17 cellular contexts compared by ENCODE assay signal in genomic region chr15:52778457-52778856, GRCh38. TPM values are rescaled to one million over a fixed set of nuclear protein-coding genes. Genes with fewer than 3 reads are reported as not detected.
DNase-seq lines count a peak whose midpoint lies in the region; ATAC-seq, FAIRE-seq and TF ChIP-seq lines count a peak whose summit lies in the region.
"Had no signal": no experiment of that assay in that cellular context is flagged by ENCODE, and none has a peak within 500 bp of the region (broad histone marks: within the 10 kb centered on the region; RNA-seq: fewer than 3 reads in every experiment).

No MANE protein-coding gene starts in this region.

- RAD21 ChIA-PET in GM12878 (lab: Charles Lee; ENCODE audit: unreplicated experiment) = no interaction called here

- H3K27ac ChIP-seq in GM23338 (ENCODE audit: low read depth) (no peak overlapping the region), GM12878 (ENCODE audit: control insufficient read depth, insufficient read depth) (no peak overlapping the region)
- H3K27ac ChIP-seq: BLaER1 treated with 17β-estradiol and CSF1 and Interleukin-3, amounts not matched to agents 10 nM and 100 nM; HL-60 had no signal

- no peaks in the 10 kb centered on the region for H3K79me2 ChIP-seq in GM23338 (replicated peaks; ENCODE audit: insufficient read depth)
- no peaks in the 10 kb centered on the region for H3K79me2 ChIP-seq in GM12878 (ENCODE audit: control insufficient read depth, insufficient read depth, low read length)

- H2AFZ ChIP-seq in GM23338 = no peak overlapping the region
- no peak overlapping the region for H2AFZ ChIP-seq in GM12878 (ENCODE audit: control insufficient read depth, low read depth, low read length)

- no peaks in the 10 kb centered on the region for H4K20me1 ChIP-seq in GM23338 (replicated peaks; ENCODE audit: insufficient read depth)
- no peaks in the 10 kb centered on the region for H4K20me1 ChIP-seq in GM12878 (ENCODE audit: control insufficient read depth, insufficient read depth)

- H3K4me3 ChIP-seq in GM23338 = no peak overlapping the region
- no peak overlapping the region for H3K4me3 ChIP-seq in GM12878
- H3K4me3 ChIP-seq: BLaER1 treated with 17β-estradiol and CSF1 and Interleukin-3, amounts not matched to agents 10 nM and 100 nM had no signal

- TF ChIP-seq CTCF in GM23338 (conservative IDR thresholded peaks at IDR 0.05; ENCODE audit: low read depth in 2 of 2) (no peak), GM12878 (IDR thresholded peaks at IDR 0.05 in 2 of 3, conservative IDR thresholded peaks at IDR 0.05 in 1 of 3; ENCODE audit: control insufficient read depth in 2 of 3, extremely low read depth in 1 of 3, insufficient read depth in 1 of 3, low read depth in 3 of 3, low read length in 3 of 3) (no peak), progenitor cell of endocrine pancreas (IDR thresholded peaks at IDR 0.05; ENCODE audit: unreplicated experiment) (no peak)

- no peak overlapping the region for H3K27ac Mint-ChIP-seq in GM23338
- peak overlapping the region; percentile 73 for H3K27ac Mint-ChIP-seq in progenitor cell of endocrine pancreas
- H3K27ac Mint-ChIP-seq: CD4-positive, CD25-positive, alpha-beta regulatory T cell; HFFc6 had no signal

- TF ChIP-seq POLR2A in GM12878 (IDR thresholded peaks at IDR 0.05; ENCODE audit: low read depth, low read length) = no peak

- BruUV-seq in GM12878 (replicated peaks; lab: Mats Ljungman, UMichigan) = no TSS peak

- H3K4me1 Mint-ChIP-seq in GM23338 (peaks cover 38% of the 10 kb centered on the region), progenitor cell of endocrine pancreas (ENCODE audit: low read depth) (peaks cover 59% of the 10 kb centered on the region)

- 0% methylated on average over 1 of the region's 1 CpG for WGBS in GM12878 (ENCODE audit: insufficient coverage, insufficient replicate concordance, low lambda C conversion rate, missing lambda C conversion rate)

- H3K9me3 Mint-ChIP-seq in GM23338 (no peaks in the 10 kb centered on the region), progenitor cell of endocrine pancreas (ENCODE audit: low read depth) (no peaks in the 10 kb centered on the region)
- H3K9me3 Mint-ChIP-seq: HFFc6 had no signal

- H3K27me3 Mint-ChIP-seq in GM23338 (ENCODE audit: insufficient read depth, low read depth, poor library complexity) (peaks cover 21% of the 10 kb centered on the region), progenitor cell of endocrine pancreas (no peaks in the 10 kb centered on the region)

- intact Hi-C loops in GM12878 (cut with micrococcal nuclease; ENCODE audit: unreplicated experiment) = no loop called here
- intact Hi-C loops in head of caudate nucleus (cut with DNase I) = no loop called here

- in situ Hi-C loops in GM12878 (cut with MboI) = loop anchor here (5.0 kb wide), 1 partner anchor 419 kb away; no protein-coding TSS in a partner anchor

- DNase-seq in GM23338 (ENCODE audit: low spot score) = peak; percentile 59
- DNase-seq in NCI-H69 (lab: John Stamatoyannopoulos, UW) = peak; percentile 50
- no peak for DNase-seq in GM12878 (ENCODE audit: low read depth, low spot score)
- no peak for DNase-seq in progenitor cell of endocrine pancreas (ENCODE audit: low spot score, unreplicated experiment)
- no peak for DNase-seq in head of caudate nucleus
- DNase-seq in DMS79 treated with DMSO at 0.1 percent for 48 hours (lab: John Stamatoyannopoulos, UW) = no peak
- DNase-seq: ACHN; CD4-positive, CD25-positive, alpha-beta regulatory T cell; COR-L47; HCEC 1CT; HFFc6; Kasumi-1 had no signal

- H3K36me3 Mint-ChIP-seq in GM23338 (ENCODE audit: low read depth) (peaks cover 10% of the 10 kb centered on the region; the same call in 2 of the 3 replicates), progenitor cell of endocrine pancreas (ENCODE audit: insufficient read depth) (peaks cover 51% of the 10 kb centered on the region)
- H3K36me3 Mint-ChIP-seq: CD4-positive, CD25-positive, alpha-beta regulatory T cell had no signal

- H3K27me3 ChIP-seq in GM23338 (ENCODE audit: insufficient read depth) = peaks cover 28% of the 10 kb centered on the region
- peaks cover 3 to 5% of the 10 kb centered on the region in 2 experiments; a peak in 3 of 4 replicates for H3K27me3 ChIP-seq in GM12878 (replicated peaks in 1 of 2; ENCODE audit: control insufficient read depth in 2 of 2, insufficient read depth in 2 of 2, low read length in 1 of 2)

- CTCF ChIA-PET in GM12878 (lab: Yijun Ruan, JAX) = interaction anchor here (0.6 to 1.2 kb wide), 3 partner anchors 23 to 789 kb away, joined by 3 to 4 read pairs (median 3); no protein-coding TSS in a partner anchor

- H3F3A ChIP-seq in GM23338 (replicated peaks; ENCODE audit: low read depth) = no peaks in the 10 kb centered on the region

- H3K9ac ChIP-seq in GM12878 (ENCODE audit: control insufficient read depth, insufficient read depth, low read length) = no peak overlapping the region
- H3K9ac ChIP-seq: BLaER1 treated with 17β-estradiol and CSF1 and Interleukin-3, amounts not matched to agents 10 nM and 100 nM had no signal

- no peak for FAIRE-seq in GM12878 (lab: Jason Lieb, UNC)
- FAIRE-seq: H1 had no signal

- SMC1A ChIA-PET in GM12878 (lab: Charles Lee; ENCODE audit: uncharacterized antibody, unreplicated experiment) = interaction anchor here (0.6 to 2.8 kb wide), 5 partner anchors 448 to 1496 kb away, joined by 3 to 13 read pairs (median 3); no protein-coding TSS in a partner anchor

- no peaks in the 10 kb centered on the region for H3K36me3 ChIP-seq in GM23338 (ENCODE audit: insufficient read depth)
- H3K36me3 ChIP-seq in GM12878 (ENCODE audit: control insufficient read depth in 2 of 2, insufficient read depth in 2 of 2, low read length in 1 of 2) = no peaks in the 10 kb centered on the region
- H3K36me3 ChIP-seq: BLaER1 treated with 17β-estradiol and CSF1 and Interleukin-3, amounts not matched to agents 10 nM and 100 nM had no signal

- H3K4me3 Mint-ChIP-seq in GM23338 (no peak overlapping the region), progenitor cell of endocrine pancreas (ENCODE audit: low read depth) (peak overlapping the region; percentile 12)
- H3K4me3 Mint-ChIP-seq: CD4-positive, CD25-positive, alpha-beta regulatory T cell; HFFc6 had no signal

- TF ChIP-seq EP300 in GM12878 (IDR thresholded peaks at IDR 0.05; ENCODE audit: borderline replicate concordance in 1 of 2, control insufficient read depth in 1 of 2, low read depth in 2 of 2, low read length in 2 of 2) = no peak

- no peak overlapping the region for H3K4me2 ChIP-seq in GM23338
- H3K4me2 ChIP-seq in GM12878 (ENCODE audit: control insufficient read depth, insufficient read depth) = no peak overlapping the region

- no peaks in the 10 kb centered on the region for H3K9me3 ChIP-seq in GM12878 (replicated peaks; ENCODE audit: control insufficient read depth, insufficient read depth, low read length)

- ATAC-seq in GM23338 = no peak; the same call in 2 of the 3 replicates
- no peak; the same call in 2 of the 3 replicates for ATAC-seq in GM12878
- ATAC-seq in GM19463 (IDR thresholded peaks at IDR 0.05; ENCODE audit: unreplicated experiment) = no peak

- POLR2A ChIA-PET in GM12878 (lab: Charles Lee) = interaction anchor here (0.6 kb wide), 1 partner anchor 8 kb away, joined by 5 read pairs; no protein-coding TSS in a partner anchor

- no peaks in the 10 kb centered on the region for H3K9me2 ChIP-seq in GM23338 (ENCODE audit: insufficient read depth)

- H3K4me1 ChIP-seq in GM23338 (ENCODE audit: insufficient read depth) (peaks cover 21% of the 10 kb centered on the region), GM12878 (ENCODE audit: control insufficient read depth, insufficient read depth, low read length) (peaks cover 9% of the 10 kb centered on the region)

- no peak for TF ChIP-seq RAD21 in GM12878 (IDR thresholded peaks at IDR 0.05; ENCODE audit: insufficient read depth, low read depth, low read length)

TF ChIP-seq in GM23338, 12 proteins besides CTCF, POLR2A, EP300 and RAD21 (continues in another document):
- TF ChIP-seq ZNF114 (CRISPR knock-in tag; IDR thresholded peaks at IDR 0.05) = no peak
- TF ChIP-seq STAT1 (IDR thresholded peaks at IDR 0.05; ENCODE audit: unreplicated experiment) = no peak
- TF ChIP-seq ZNF331 (CRISPR knock-in tag; IDR thresholded peaks at IDR 0.05; ENCODE audit: low read depth) = no peak
- no peak for TF ChIP-seq EZH2phosphoT487 (IDR thresholded peaks at IDR 0.05; ENCODE audit: unreplicated experiment)
- no peak for TF ChIP-seq NANOG (IDR thresholded peaks at IDR 0.05; ENCODE audit: borderline replicate concordance)

TF ChIP-seq in GM12878, 131 proteins besides CTCF, POLR2A, EP300 and RAD21:
- TF ChIP-seq ZNF217 (IDR thresholded peaks at IDR 0.05) = no peak
- TF ChIP-seq DPF2 (IDR thresholded peaks at IDR 0.05) = no peak
- TF ChIP-seq RB1 (IDR thresholded peaks at IDR 0.05; ENCODE audit: borderline replicate concordance) = no peak
- TF ChIP-seq PKNOX1 (IDR thresholded peaks at IDR 0.05) = peak; percentile 40; the same call in 1 of the 2 replicates

RNA-seq across cellular contexts. Expression of gene ONECUT1, which starts 11.7 kb away (rescaled TPM):
- total RNA-seq in GM23338 (2014; rRNA removed; shearing (Covaris generic)) = 4.2 and 9.4 TPM in 2 replicates
- polyA plus RNA-seq in GM23338 (2016; fragmentation: Nextera tagmentation; extraction: Ambion mirVana) (3.9 and 4.3 TPM in 2 replicates), GM12878 (2011; rRNA removed) (not detected in 2 replicates), GM12878 (2014; fragmentation: Illumina TruSeq; extraction: Trizol) (not detected in 2 replicates), GM12878 (2014; fragmentation: Nextera tagmentation; extraction: Ambion mirVana) (not detected), GM12878 (2014; rRNA removed) (not detected in 2 replicates), GM12878 (2016; fragmentation: Nextera tagmentation; extraction: Ambion mirVana) (not detected)
- total RNA-seq in GM12878 (2013; cell fraction: nucleolus; rRNA removed) = not detected in 2 replicates
- total RNA-seq in GM12878 (2014; rRNA removed) (not detected in 2 replicates), GM12878 (2014; rRNA removed; fragmentation: Illumina TruSeq; extraction: Trizol) (not detected in 2 replicates), GM12878 (2021) (0.11 and 0.28 TPM in 2 replicates), progenitor cell of endocrine pancreas (304 and 341 TPM in 2 replicates)
- polyA plus RNA-seq in GM12878 (2011; ENCODE audit: low read depth) = not detected
- polyA plus RNA-seq in GM12878 (2011; cell fraction: cytosol; rRNA removed) = not detected in 2 replicates
- not detected in 2 replicates for polyA plus RNA-seq in GM12878 (2011; cell fraction: nucleus; rRNA removed)
- polyA plus RNA-seq in GM12878 (2012) = not detected in 2 replicates
- polyA minus RNA-seq in GM12878 (2011; rRNA and poly(A)+ RNA removed) = not detected in 2 replicates
- polyA minus RNA-seq in GM12878 (2011; cell fraction: cytosol; rRNA and poly(A)+ RNA removed) = not detected in 2 replicates
- not detected in 2 replicates for polyA minus RNA-seq in GM12878 (2011; cell fraction: nucleus; rRNA and poly(A)+ RNA removed)
- total RNA-seq: A172; CD4-positive, CD25-positive, alpha-beta regulatory T cell had no signal
- polyA plus RNA-seq: CD4-positive, CD25-positive, alpha-beta regulatory T cell had no signal

Comparison
In these comparisons a context has a peak if more than half of its experiments do, and no peak if none do; other contexts are left out.
1. DNase-seq: peak in GM23338 (single experiment) and NCI-H69 (single experiment); none in GM12878 (single experiment), progenitor cell of endocrine pancreas (single experiment), head of caudate nucleus (0 of 42) and DMS79 treated with DMSO at 0.1 percent for 48 hours (single experiment).
2. RNA of gene ONECUT1, which starts 11.7 kb away (total RNA-seq): 304 to 341 TPM in progenitor cell of endocrine pancreas; 4.2 to 9.4 TPM in GM23338 and 0.11 to 0.28 TPM in GM12878; every median in the first group is over 10 times any median in the second.